17 cellular contexts compared by ENCODE assay signal in genomic region chr14:56170877-56171422, GRCh38. TPM values are rescaled to one million over a fixed set of nuclear protein-coding genes. Genes with fewer than 3 reads are reported as not detected.
A peak's percentile ranks its signal among the peaks of the same experiment; 100 is the strongest.
DNase-seq lines count a peak whose midpoint lies in the region; ATAC-seq, FAIRE-seq and TF ChIP-seq lines count a peak whose summit lies in the region.
"Had no signal": no experiment of that assay in that cellular context is flagged by ENCODE, and none has a peak within 500 bp of the region (broad histone marks: within the 10 kb centered on the region; RNA-seq: fewer than 3 reads in every experiment).

No MANE protein-coding gene starts in this region.

- H3K9ac ChIP-seq in SK-N-MC (ENCODE audit: insufficient read length) (no peak overlapping the region), HepG2 (ENCODE audit: insufficient read depth, low read depth, low read length) (no peak overlapping the region)
- H3K9ac ChIP-seq: SK-N-SH had no signal

- no peak overlapping the region for H2AFZ ChIP-seq in HepG2 (ENCODE audit: low read length)

- H3K9me3 ChIP-seq in SK-N-MC (ENCODE audit: low read depth, low read length) (peaks cover 5% of the 10 kb centered on the region; the same call in 1 of the 2 replicates), HepG2 (ENCODE audit: low read length) (peaks cover 4% of the 10 kb centered on the region; the same call in 1 of the 2 replicates)
- H3K9me3 ChIP-seq: SK-N-SH had no signal

- no peaks in the 10 kb centered on the region for H3K4me1 ChIP-seq in HepG2 (ENCODE audit: insufficient read depth, low read length)

- no peak for ATAC-seq in HepG2

- peaks cover 25% of the 10 kb centered on the region for H3K9me3 Mint-ChIP-seq in T-helper 1 cell treated with Interleukin-12 subunit alpha and Interleukin-12 subunit beta and Interleukin-4 antibody, amounts not matched to agents 30 μg/mL and 1 μg/mL, for 36 hours
- H3K9me3 Mint-ChIP-seq in type B pancreatic cell: peaks cover 15% of the 10 kb centered on the region

- no peak for TF ChIP-seq RAD21 in HepG2 (CRISPR knock-in tag; IDR thresholded peaks at IDR 0.05)

- H3K27ac Mint-ChIP-seq in T-helper 1 cell treated with Interleukin-12 subunit alpha and Interleukin-12 subunit beta and Interleukin-4 antibody, amounts not matched to agents 30 μg/mL and 1 μg/mL, for 36 hours: peak overlapping the region; percentile 62
- H3K27ac Mint-ChIP-seq in type B pancreatic cell: no peak overlapping the region
- H3K27ac Mint-ChIP-seq: HFFc6 had no signal

- DNase-seq in T-helper 1 cell: no peak
- no peak for DNase-seq in SK-N-MC (ENCODE audit: low read depth, low spot score)
- no peak for DNase-seq in HepG2 (ENCODE audit: low spot score)
- no peak for DNase-seq in NCI-H510A (lab: John Stamatoyannopoulos, UW)
- DNase-seq in Kasumi-1 (lab: John Stamatoyannopoulos, UW): no peak
- DNase-seq in type B pancreatic cell (ENCODE audit: extremely low spot score, unreplicated experiment): no peak
- no peak for DNase-seq in NCI-H2029 treated with DMSO at 0.1 percent for 48 hours (lab: John Stamatoyannopoulos, UW)
- DNase-seq: C1 segment of cervical spinal cord, HFFc6, NCI-H1105, NCI-H1694 treated with DMSO at 0.1 percent for 48 hours, NCI-H510A treated with DMSO at 0.1 percent for 48 hours, Right ventricle myocardium superior, SK-N-SH had no signal

- H4K20me1 ChIP-seq in HepG2 (ENCODE audit: insufficient read depth, low read length): no peaks in the 10 kb centered on the region

- in situ Hi-C loops in HepG2 (cut with HindIII; ENCODE audit: extremely low pct_ligation_motif_present, low pct_unique_long_range_greater_than_20kb): no loop called here

- peak overlapping the region; percentile 70 for H3K4me3 Mint-ChIP-seq in T-helper 1 cell treated with Interleukin-12 subunit alpha and Interleukin-12 subunit beta and Interleukin-4 antibody, amounts not matched to agents 30 μg/mL and 1 μg/mL, for 36 hours
- no peak overlapping the region for H3K4me3 Mint-ChIP-seq in type B pancreatic cell
- H3K4me3 Mint-ChIP-seq: HFFc6 had no signal

- H3K27me3 ChIP-seq in HepG2 (ENCODE audit: control insufficient read depth in 1 of 2, insufficient read depth in 2 of 2, low read length in 2 of 2): no peaks in the 10 kb centered on the region

- H3K27me3 Mint-ChIP-seq in T-helper 1 cell treated with Interleukin-12 subunit alpha and Interleukin-12 subunit beta and Interleukin-4 antibody, amounts not matched to agents 30 μg/mL and 1 μg/mL, for 36 hours (ENCODE audit: low read depth): no peaks in the 10 kb centered on the region
- no peaks in the 10 kb centered on the region for H3K27me3 Mint-ChIP-seq in type B pancreatic cell

- TF ChIP-seq CTCF in HepG2 (CRISPR knock-in tag; IDR thresholded peaks at IDR 0.05) (no peak), type B pancreatic cell (conservative IDR thresholded peaks at IDR 0.05) (no peak)

- 0 out of 2 replicates have a peak overlapping the region, but pooled peaks have one; percentile 67 for H3K27ac ChIP-seq in SK-N-MC
- H3K27ac ChIP-seq in HepG2 (ENCODE audit: extremely low read length, insufficient read depth, low read length): no peak overlapping the region

- intact Hi-C loops in HepG2 (cut with micrococcal nuclease; ENCODE audit: unreplicated experiment): no loop called here

- peaks cover 41% of the 10 kb centered on the region for H3K4me1 Mint-ChIP-seq in T-helper 1 cell treated with Interleukin-12 subunit alpha and Interleukin-12 subunit beta and Interleukin-4 antibody, amounts not matched to agents 30 μg/mL and 1 μg/mL, for 36 hours (ENCODE audit: low read depth)
- H3K4me1 Mint-ChIP-seq in type B pancreatic cell (ENCODE audit: unreplicated experiment): peaks cover 19% of the 10 kb centered on the region

- 26% methylated on average over 7 of the region's 7 CpGs for WGBS in HepG2 (ENCODE audit: low lambda C conversion rate)

- H3K36me3 ChIP-seq in SK-N-MC (ENCODE audit: insufficient read depth, low read length) (peaks cover 2% of the 10 kb centered on the region; the same call in 1 of the 2 replicates), HepG2 (replicated peaks in 1 of 2; ENCODE audit: control insufficient read depth in 1 of 2, insufficient read depth in 2 of 2, low read length in 2 of 2) (no peaks in the 10 kb centered on the region)

- no peak for TF ChIP-seq POLR2A in HepG2 (IDR thresholded peaks at IDR 0.05; ENCODE audit: insufficient read depth in 1 of 2, low read depth in 2 of 2, low read length in 2 of 2)

- no TSS peak for BruUV-seq in HepG2 (replicated peaks; lab: Mats Ljungman, UMichigan)

- H3K79me2 ChIP-seq in HepG2 (ENCODE audit: insufficient read depth, low read length): no peaks in the 10 kb centered on the region

- H3K4me2 ChIP-seq in HepG2 (ENCODE audit: low read depth, low read length): no peak overlapping the region
- H3K4me2 ChIP-seq: SK-N-SH had no signal

- H3K4me3 ChIP-seq in SK-N-MC (no peak overlapping the region), HepG2 (replicated peaks in 1 of 3; ENCODE audit: insufficient read depth in 1 of 3, low read depth in 2 of 3, low read length in 3 of 3) (no peak overlapping the region)

- CTCF ChIA-PET in HepG2 (lab: Yijun Ruan, JAX; ENCODE audit: low intra/inter-chr PET ratio, low total read pairs): no interaction called here

- no peak for FAIRE-seq in HepG2 (lab: Jason Lieb, UNC)
- FAIRE-seq: H1, RCC 7860 had no signal

- TF ChIP-seq EP300 in HepG2 (IDR thresholded peaks at IDR 0.05; ENCODE audit: low read depth in 2 of 2, low read length in 2 of 2) (no peak), HepG2 (CRISPR knock-in tag; IDR thresholded peaks at IDR 0.05; ENCODE audit: borderline replicate concordance) (no peak)

- peaks cover 17% of the 10 kb centered on the region for H3K36me3 Mint-ChIP-seq in T-helper 1 cell treated with Interleukin-12 subunit alpha and Interleukin-12 subunit beta and Interleukin-4 antibody, amounts not matched to agents 30 μg/mL and 1 μg/mL, for 36 hours (ENCODE audit: low read depth)
- peaks cover 9% of the 10 kb centered on the region for H3K36me3 Mint-ChIP-seq in type B pancreatic cell

- POLR2A ChIA-PET in HepG2 (lab: Yijun Ruan, JAX): no interaction called here

TF ChIP-seq in HepG2, 621 proteins besides CTCF, POLR2A, EP300 and RAD21 (continues in another document):
- no peak for TF ChIP-seq THRA (CRISPR knock-in tag; IDR thresholded peaks at IDR 0.05; ENCODE audit: borderline replicate concordance)
- TF ChIP-seq ZNF674 (CRISPR knock-in tag; IDR thresholded peaks at IDR 0.05; ENCODE audit: low read depth): no peak
- TF ChIP-seq HDAC6 (IDR thresholded peaks at IDR 0.05; ENCODE audit: low read depth, low read length): no peak
- no peak for TF ChIP-seq ARID3A (IDR thresholded peaks at IDR 0.05; ENCODE audit: low read depth, low read length)
- no peak for TF ChIP-seq JUND (CRISPR knock-in tag; IDR thresholded peaks at IDR 0.05)
- TF ChIP-seq KLF15 (CRISPR knock-in tag; IDR thresholded peaks at IDR 0.05; ENCODE audit: borderline replicate concordance): no peak
- peak; percentile 42 to 61; a peak in 2 of 4 replicates for TF ChIP-seq MAFK (conservative IDR thresholded peaks at IDR 0.05 in 1 of 2, IDR thresholded peaks at IDR 0.05 in 1 of 2; ENCODE audit: low read length in 2 of 2)

RNA-seq across cellular contexts. Expression of gene PELI2, which starts 52.7 kb away (rescaled TPM):
- total RNA-seq in HepG2 (2016; rRNA removed; fragmentation: Illumina TruSeq; extraction: Trizol) (not detected in 2 replicates), type B pancreatic cell (ENCODE audit: low replicate concordance) (11.8 and 33.7 TPM in 2 replicates)
- total RNA-seq in HepG2 (2016; cell fraction: cytosol; rRNA removed; fragmentation: Illumina TruSeq; extraction: Trizol; ENCODE audit: low read depth): not detected in 2 replicates
- total RNA-seq in HepG2 (2016; cell fraction: insoluble cytoplasmic fraction; rRNA removed; fragmentation: Illumina TruSeq; extraction: Trizol): 0.02 TPM in 1 of 2 replicates, not detected in the other
- total RNA-seq in HepG2 (2016; cell fraction: membrane; rRNA removed; fragmentation: Illumina TruSeq; extraction: Trizol): not detected in 2 replicates
- total RNA-seq in HepG2 (2016; cell fraction: nucleus; rRNA removed; fragmentation: Illumina TruSeq; extraction: Trizol): not detected in 2 replicates
- 0.07 and 0.25 TPM in 2 replicates for polyA plus RNA-seq in HepG2 (2011; rRNA removed)
- polyA plus RNA-seq in HepG2 (2011; cell fraction: cytosol; rRNA removed): 0.17 and 0.23 TPM in 2 replicates
- 0.03 and 0.14 TPM in 2 replicates for polyA plus RNA-seq in HepG2 (2011; cell fraction: nucleus; rRNA removed)
- 0.03 TPM in 1 of 2 replicates, not detected in the other for polyA plus RNA-seq in HepG2 (2012)
- not detected in 2 replicates for polyA plus RNA-seq in HepG2 (2016; cell fraction: cytosol; fragmentation: Illumina TruSeq; extraction: Trizol; ENCODE audit: low read depth)
- polyA plus RNA-seq in HepG2 (2016; cell fraction: insoluble cytoplasmic fraction; fragmentation: Illumina TruSeq; extraction: Trizol; ENCODE audit: low read depth): not detected in 2 replicates
- not detected in 2 replicates for polyA plus RNA-seq in HepG2 (2016; cell fraction: membrane; fragmentation: Illumina TruSeq; extraction: Trizol; ENCODE audit: low read depth)
- polyA plus RNA-seq in HepG2 (2016; cell fraction: nucleus; fragmentation: Illumina TruSeq; extraction: Trizol; ENCODE audit: insufficient read depth, low read depth): not detected in 2 replicates
- polyA minus RNA-seq in HepG2 (2011; rRNA and poly(A)+ RNA removed; ENCODE audit: low replicate concordance): 2.3 and 10.1 TPM in 2 replicates
- 0.10 and 1.6 TPM in 2 replicates for polyA minus RNA-seq in HepG2 (2011; cell fraction: cytosol; rRNA and poly(A)+ RNA removed)
- polyA minus RNA-seq in HepG2 (2011; cell fraction: nucleus; rRNA and poly(A)+ RNA removed): 0.25 and 1.2 TPM in 2 replicates
- polyA plus RNA-seq: SK-N-SH had no signal

Comparison
In these comparisons a context has a peak if more than half of its experiments do, and no peak if none do; other contexts are left out.
1. RNA of gene PELI2, which starts 52.7 kb away (total RNA-seq): 11.8 to 33.7 TPM in type B pancreatic cell; 0.02 TPM in HepG2; every median in the first group is over 10 times any median in the second.